9 cellular contexts compared by ENCODE assay signal in genomic region chr4:107825072-107825789, GRCh38. TPM values are rescaled to one million over a fixed set of nuclear protein-coding genes. Genes with fewer than 3 reads are reported as not detected.
DNase-seq lines count a peak whose midpoint lies in the region; ATAC-seq and TF ChIP-seq lines count a peak whose summit lies in the region.
"Had no signal": no experiment of that assay in that cellular context is flagged by ENCODE, and none has a peak within 500 bp of the region (broad histone marks: within the 10 kb centered on the region; RNA-seq: fewer than 3 reads in every experiment).

No MANE protein-coding gene starts in this region.

- DNase-seq in NCI-H1105 treated with DMSO at 0.1 percent for 48 hours (lab: John Stamatoyannopoulos, UW) (peak; percentile 18), NCI-H1105 (lab: John Stamatoyannopoulos, UW) (no peak), GM23248 (peak; percentile 78), KBM-7 (peak; percentile 48), neural progenitor cell (ENCODE audit: low spot score) (peak; percentile 75), SK-N-DZ (ENCODE audit: low spot score) (no peak)
- DNase-seq in activated T-helper 2 cell treated with anti-CD3 and anti-CD28 coated beads, Interferon-gamma antibody, Interleukin-2, Interleukin-4, amounts not matched to agents 10 μg/mL and 5 μg/mL and 100 μg/mL, durations not matched to agents 14 hours and 24 hours and 36 hours (ENCODE audit: low spot score), result no peak

- H3K4me1 Mint-ChIP-seq in activated T-helper 2 cell treated with anti-CD3 and anti-CD28 coated beads, Interferon-gamma antibody, Interleukin-2, Interleukin-4, amounts not matched to agents 10 μg/mL and 5 μg/mL and 100 μg/mL, durations not matched to agents 14 hours and 24 hours and 36 hours (ENCODE audit: low read depth), result peaks cover 7% of the 10 kb centered on the region
- peaks cover 16% of the 10 kb centered on the region for H3K4me1 Mint-ChIP-seq in neural progenitor cell

- H3K79me2 ChIP-seq in GM23248 (ENCODE audit: insufficient read depth) (peaks cover 42% of the 10 kb centered on the region), neural progenitor cell (ENCODE audit: low read depth) (no peaks in the 10 kb centered on the region)

- H3K9ac ChIP-seq in GM23248 (peak overlapping the region; percentile 96), neural progenitor cell (no peak overlapping the region)
- H3K9ac ChIP-seq: BLaER1 had no signal

- H3K4me2 ChIP-seq in GM23248 (ENCODE audit: unreplicated experiment), result peak overlapping the region; percentile 100
- peak overlapping the region; percentile 83 for H3K4me2 ChIP-seq in neural progenitor cell
- H3K4me2 ChIP-seq: BLaER1 had no signal

- H3K36me3 ChIP-seq in GM23248 (ENCODE audit: low read depth) (no peaks in the 10 kb centered on the region), gastroesophageal sphincter (no peaks in the 10 kb centered on the region), neural progenitor cell (no peaks in the 10 kb centered on the region)
- H3K36me3 ChIP-seq: BLaER1 had no signal

- no peaks in the 10 kb centered on the region for H3K36me3 Mint-ChIP-seq in activated T-helper 2 cell treated with anti-CD3 and anti-CD28 coated beads, Interferon-gamma antibody, Interleukin-2, Interleukin-4, amounts not matched to agents 10 μg/mL and 5 μg/mL and 100 μg/mL, durations not matched to agents 14 hours and 24 hours and 36 hours (ENCODE audit: low read depth)
- H3K36me3 Mint-ChIP-seq in neural progenitor cell, result no peaks in the 10 kb centered on the region

- no peaks in the 10 kb centered on the region for H3K9me3 Mint-ChIP-seq in activated T-helper 2 cell treated with anti-CD3 and anti-CD28 coated beads, Interferon-gamma antibody, Interleukin-2, Interleukin-4, amounts not matched to agents 10 μg/mL and 5 μg/mL and 100 μg/mL, durations not matched to agents 14 hours and 24 hours and 36 hours
- H3K9me3 Mint-ChIP-seq in neural progenitor cell, result no peaks in the 10 kb centered on the region

- TF ChIP-seq EP300 in gastroesophageal sphincter (IDR thresholded peaks at IDR 0.05), result no peak

- TF ChIP-seq CTCF in gastroesophageal sphincter (IDR thresholded peaks at IDR 0.05), result peak in 2 of 4 experiments; percentile 0 to 13
- TF ChIP-seq CTCF in neural progenitor cell (IDR thresholded peaks at IDR 0.05), result no peak

- no peak overlapping the region for H3K27ac Mint-ChIP-seq in activated T-helper 2 cell treated with anti-CD3 and anti-CD28 coated beads, Interferon-gamma antibody, Interleukin-2, Interleukin-4, amounts not matched to agents 10 μg/mL and 5 μg/mL and 100 μg/mL, durations not matched to agents 14 hours and 24 hours and 36 hours
- no peak overlapping the region for H3K27ac Mint-ChIP-seq in neural progenitor cell

- no peaks in the 10 kb centered on the region for H3K27me3 ChIP-seq in GM23248 (replicated peaks; ENCODE audit: insufficient read depth)
- no peaks in the 10 kb centered on the region for H3K27me3 ChIP-seq in gastroesophageal sphincter
- peaks cover 53% of the 10 kb centered on the region for H3K27me3 ChIP-seq in neural progenitor cell
- H3K27me3 ChIP-seq: BLaER1 had no signal

- WGBS in GM23248 (ENCODE audit: low coverage in 1 of 2, low lambda C conversion rate in 2 of 2, missing lambda C conversion rate in 2 of 2), 2 experiments, result 1% methylated on average over 29 to 35 of the region's 39 CpGs
- WGBS in gastroesophageal sphincter (ENCODE audit: low coverage in 1 of 2), 2 donors, result 0 to 3% methylated on average over 6 to 9 of the region's 39 CpGs

- in situ Hi-C loops in GM23248 (cut with MboI), result no loop called here
- in situ Hi-C loops in KBM-7 (cut with MboI; ENCODE audit: low pct_unique_long_range_greater_than_20kb, low sequenced_read_pairs), result no loop called here

- H3K27me3 Mint-ChIP-seq in activated T-helper 2 cell treated with anti-CD3 and anti-CD28 coated beads, Interferon-gamma antibody, Interleukin-2, Interleukin-4, amounts not matched to agents 10 μg/mL and 5 μg/mL and 100 μg/mL, durations not matched to agents 14 hours and 24 hours and 36 hours (ENCODE audit: low read depth), result peaks cover 64% of the 10 kb centered on the region
- peaks cover 3% of the 10 kb centered on the region for H3K27me3 Mint-ChIP-seq in neural progenitor cell (ENCODE audit: insufficient read depth, low read depth)

- H3F3A ChIP-seq in GM23248 (ENCODE audit: insufficient read depth) (peaks cover 18% of the 10 kb centered on the region), neural progenitor cell (ENCODE audit: low read depth) (peaks cover 7% of the 10 kb centered on the region)

- H4K20me1 ChIP-seq in GM23248 (ENCODE audit: insufficient read depth) (no peaks in the 10 kb centered on the region), neural progenitor cell (ENCODE audit: low read depth) (no peaks in the 10 kb centered on the region)
- H4K20me1 ChIP-seq: BLaER1 had no signal

- peak overlapping the region; percentile 81 for H3K4me3 ChIP-seq in GM23248
- H3K4me3 ChIP-seq in gastroesophageal sphincter, result peak overlapping the region; percentile 80 to 83
- H3K4me3 ChIP-seq in neural progenitor cell, result peak overlapping the region; percentile 76
- H3K4me3 ChIP-seq: BLaER1 had no signal

- intact Hi-C loops in activated T-helper 2 cell treated with anti-CD3 and anti-CD28 coated beads, Interferon-gamma antibody, Interleukin-2, Interleukin-4, amounts not matched to agents 10 μg/mL and 5 μg/mL and 100 μg/mL, durations not matched to agents 14 hours and 24 hours and 36 hours (cut with micrococcal nuclease), result loop anchor here (10.0 kb wide), 1 partner anchor 110 kb away; the partner anchor contains the start of gene CYP2U1

- H3K4me3 Mint-ChIP-seq in activated T-helper 2 cell treated with anti-CD3 and anti-CD28 coated beads, Interferon-gamma antibody, Interleukin-2, Interleukin-4, amounts not matched to agents 10 μg/mL and 5 μg/mL and 100 μg/mL, durations not matched to agents 14 hours and 24 hours and 36 hours (ENCODE audit: low read depth), result peak overlapping the region; percentile 82
- peak overlapping the region; percentile 89 for H3K4me3 Mint-ChIP-seq in neural progenitor cell

- TF ChIP-seq POLR2A in gastroesophageal sphincter (IDR thresholded peaks at IDR 0.05), result no peak

- peak overlapping the region; percentile 90 for H3K27ac ChIP-seq in GM23248
- peak overlapping the region; percentile 91 to 99 (median 97) for H3K27ac ChIP-seq in gastroesophageal sphincter
- H3K27ac ChIP-seq in neural progenitor cell, result no peak overlapping the region
- H3K27ac ChIP-seq: BLaER1 had no signal

- no peaks in the 10 kb centered on the region for H3K9me2 ChIP-seq in GM23248 (ENCODE audit: insufficient read depth)

- peak overlapping the region; percentile 67 for H2AFZ ChIP-seq in GM23248
- peak overlapping the region; percentile 77 for H2AFZ ChIP-seq in neural progenitor cell (replicated peaks)

- H3K4me1 ChIP-seq in GM23248 (ENCODE audit: insufficient read depth) (peaks cover 16% of the 10 kb centered on the region; the same call in 1 of the 2 replicates), gastroesophageal sphincter (peaks cover 0 to 43% (median 0%) of the 10 kb centered on the region in 3 donors), neural progenitor cell (peaks cover 15% of the 10 kb centered on the region)
- H3K4me1 ChIP-seq: BLaER1 had no signal

- H3K9me3 ChIP-seq in GM23248 (ENCODE audit: low read depth), result no peaks in the 10 kb centered on the region
- no peaks in the 10 kb centered on the region for H3K9me3 ChIP-seq in gastroesophageal sphincter
- H3K9me3 ChIP-seq in neural progenitor cell (ENCODE audit: low read depth), result no peaks in the 10 kb centered on the region

- peak; percentile 66 for ATAC-seq in gastroesophageal sphincter

RNA-seq across cellular contexts. Expression of gene SGMS2, which starts 0.5 kb away (rescaled TPM):
- 116 and 165 TPM in 2 replicates for total RNA-seq in GM23248 (2014; rRNA removed; shearing (Covaris generic))
- 35.3 and 39.1 TPM in 2 replicates for polyA plus RNA-seq in GM23248 (2016; fragmentation: Nextera tagmentation; extraction: Ambion mirVana)
- total RNA-seq in activated T-helper 2 cell treated with anti-CD3 and anti-CD28 coated beads, Interferon-gamma antibody, Interleukin-2, Interleukin-4, amounts not matched to agents 10 μg/mL and 5 μg/mL and 100 μg/mL, durations not matched to agents 14 hours and 24 hours and 36 hours, result 0.50 and 1.0 TPM in 2 replicates
- total RNA-seq in gastroesophageal sphincter, result 100 to 1,000 TPM; 170 to 499 (median 277) TPM
- total RNA-seq in neural progenitor cell (ENCODE audit: low replicate concordance), result 0.87 and 1.1 TPM in 2 replicates
- polyA plus RNA-seq in SK-N-DZ (2014; cell fraction: cytosol; rRNA removed), result not detected in 2 replicates
- polyA plus RNA-seq in SK-N-DZ (2014; cell fraction: nucleus; rRNA removed), result not detected in 2 replicates

Comparison
In these comparisons a context has a peak if more than half of its experiments do, and no peak if none do; other contexts are left out.
1. DNase-seq: peak in NCI-H1105 treated with DMSO at 0.1 percent for 48 hours (single experiment), GM23248 (single experiment), KBM-7 (single experiment) and neural progenitor cell (single experiment); none in NCI-H1105 (single experiment), activated T-helper 2 cell treated with anti-CD3 and anti-CD28 coated beads, Interferon-gamma antibody, Interleukin-2, Interleukin-4, amounts not matched to agents 10 μg/mL and 5 μg/mL and 100 μg/mL, durations not matched to agents 14 hours and 24 hours and 36 hours (single experiment) and SK-N-DZ (single experiment).
2. RNA of gene SGMS2, which starts 0.5 kb away (total RNA-seq): 170 to 499 TPM in gastroesophageal sphincter and 116 to 165 TPM in GM23248; 0.87 to 1.1 TPM in neural progenitor cell and 0.50 to 1.0 TPM in activated T-helper 2 cell treated with anti-CD3 and anti-CD28 coated beads, Interferon-gamma antibody, Interleukin-2, Interleukin-4, amounts not matched to agents 10 μg/mL and 5 μg/mL and 100 μg/mL, durations not matched to agents 14 hours and 24 hours and 36 hours; every median in the first group is over 10 times any median in the second.
3. Peak in every context shown above with its lines, with median percentiles within 50 percentile points of each other: H3K4me3 ChIP-seq.